ENCODE assay signal across 8 cellular contexts in genomic region chr12:49187184-49187583, GRCh38. TPM values are rescaled to one million over a fixed set of nuclear protein-coding genes. Genes with fewer than 3 reads are reported as not detected.
DNase-seq lines count a peak whose midpoint lies in the region; ATAC-seq and TF ChIP-seq lines count a peak whose summit lies in the region.

No MANE protein-coding gene starts in this region.

- no peaks in the 10 kb centered on the region for H3K27me3 ChIP-seq in CD8-positive, alpha-beta T cell (ENCODE audit: insufficient read depth, low read length)
- H3K27me3 ChIP-seq in rectal smooth muscle tissue (ENCODE audit: control insufficient read depth, insufficient read depth, low read length), result no peaks in the 10 kb centered on the region

- no peak overlapping the region for H3K4me3 ChIP-seq in CD8-positive, alpha-beta T cell (ENCODE audit: low read depth, low read length)
- H3K4me3 ChIP-seq in rectal smooth muscle tissue (ENCODE audit: low read length), result peak overlapping the region; percentile 98

- no peak overlapping the region for H3K9ac ChIP-seq in rectal smooth muscle tissue (ENCODE audit: low read length)

- H3K36me3 Mint-ChIP-seq in CD8-positive, alpha-beta T cell, result peaks cover 44% of the 10 kb centered on the region

- peaks cover 14% of the 10 kb centered on the region for H3K4me1 Mint-ChIP-seq in CD8-positive, alpha-beta T cell (ENCODE audit: low read depth)

- peak overlapping the region; percentile 100 for H3K27ac ChIP-seq in CD8-positive, alpha-beta T cell (ENCODE audit: low read depth, low read length)
- peak overlapping the region; percentile 100 for H3K27ac ChIP-seq in rectal smooth muscle tissue (ENCODE audit: low read depth, low read length)

- peaks cover 6% of the 10 kb centered on the region for H3K36me3 ChIP-seq in CD8-positive, alpha-beta T cell (ENCODE audit: insufficient read depth, low read length)
- H3K36me3 ChIP-seq in rectal smooth muscle tissue (ENCODE audit: control insufficient read depth, insufficient read depth, low read length), result peaks cover 3% of the 10 kb centered on the region

- no peaks in the 10 kb centered on the region for H3K9me3 ChIP-seq in CD8-positive, alpha-beta T cell (ENCODE audit: low read length)

- POLR2A ChIA-PET in CD8-positive, alpha-beta T cell (lab: Charles Lee), result interaction anchor here (1.5 to 4.7 kb wide), 4 partner anchors 44 to 77 kb away, joined by 5 to 117 read pairs (median 22); partner anchors contain the start of genes LMBR1L and TUBA1B

- no peak for TF ChIP-seq CTCF in CD8-positive, alpha-beta T cell (IDR thresholded peaks at IDR 0.05)

- intact Hi-C loops in CD8-positive, alpha-beta T cell (cut with DNase I, micrococcal nuclease), result loop anchor here in 1 of 2 experiments (5.0 kb wide), 1 partner anchor 170 kb away; the partner anchor contains the start of gene PRKAG1
- intact Hi-C loops in left ventricle myocardium superior (cut with micrococcal nuclease), result loop anchor here (5.0 kb wide), 1 partner anchor 45 kb away; no protein-coding TSS in a partner anchor

- peak overlapping the region; percentile 100 for H3K27ac Mint-ChIP-seq in CD8-positive, alpha-beta T cell

- CTCF ChIA-PET in CD8-positive, alpha-beta T cell (lab: Charles Lee), result interaction anchor here (1.5 to 3.7 kb wide), 2 partner anchors 56 to 190 kb away, joined by 4 to 29 read pairs; partner anchors contain the start of gene TUBA1B

- ATAC-seq in CD8-positive, alpha-beta T cell, result no peak
- ATAC-seq in left ventricle myocardium superior (peak; percentile 45), GM19023 (IDR thresholded peaks at IDR 0.05; ENCODE audit: unreplicated experiment) (no peak), HG03039 (IDR thresholded peaks at IDR 0.05; ENCODE audit: unreplicated experiment) (no peak)

- H3K27me3 Mint-ChIP-seq in CD8-positive, alpha-beta T cell (ENCODE audit: low read depth), result no peaks in the 10 kb centered on the region

- H3K4me1 ChIP-seq in CD8-positive, alpha-beta T cell (ENCODE audit: insufficient read depth, low read length), result peaks cover 14% of the 10 kb centered on the region
- H3K4me1 ChIP-seq in rectal smooth muscle tissue (ENCODE audit: control insufficient read depth, insufficient read depth, low read length), result peaks cover 10% of the 10 kb centered on the region

- no peak for DNase-seq in CD8-positive, alpha-beta T cell
- DNase-seq in NCI-H146 treated with DMSO at 0.1 percent for 48 hours (lab: John Stamatoyannopoulos, UW; ENCODE audit: unreplicated experiment) (peak; percentile 82), amniotic epithelial cell (ENCODE audit: low read depth) (peak; percentile 78), left ventricle myocardium superior (peak; percentile 53), OCI-M1 (lab: John Stamatoyannopoulos, UW) (no peak)

- no peaks in the 10 kb centered on the region for H3K9me3 Mint-ChIP-seq in CD8-positive, alpha-beta T cell

- H3K4me3 Mint-ChIP-seq in CD8-positive, alpha-beta T cell, result peak overlapping the region; percentile 54

RNA-seq across cellular contexts. Expression of gene TUBA1A, which starts 1.7 kb away (rescaled TPM):
- 100 to 1,000 TPM; 209 to 225 TPM for total RNA-seq in CD8-positive, alpha-beta T cell
- 69.9 TPM for total RNA-seq in left ventricle myocardium superior

RNA-seq across cellular contexts. Expression of gene TUBA1B, which starts 56.0 kb away (rescaled TPM):
- total RNA-seq in CD8-positive, alpha-beta T cell, result 100 to 1,000 TPM; 103 to 105 TPM
- 329 TPM for total RNA-seq in left ventricle myocardium superior

Comparison
In these comparisons a context has a peak if more than half of its experiments do, and no peak if none do; other contexts are left out.
1. DNase-seq: peak in NCI-H146 treated with DMSO at 0.1 percent for 48 hours (single experiment), amniotic epithelial cell (single experiment) and left ventricle myocardium superior (single experiment); none in CD8-positive, alpha-beta T cell (0 of 7) and OCI-M1 (single experiment).